Comparison of ENCODE assay signal across 8 cellular contexts in genomic region chr11:57406337-57406904, GRCh38. TPM values are rescaled to one million over a fixed set of nuclear protein-coding genes. Genes with fewer than 3 reads are reported as not detected.
DNase-seq lines count a peak whose midpoint lies in the region; ATAC-seq and TF ChIP-seq lines count a peak whose summit lies in the region.
"Had no signal": no experiment of that assay in that cellular context is flagged by ENCODE, and none has a peak within 500 bp of the region (broad histone marks: within the 10 kb centered on the region; RNA-seq: fewer than 3 reads in every experiment).

No MANE protein-coding gene starts in this region.

- peak; percentile 72 for ATAC-seq in GM19023 (IDR thresholded peaks at IDR 0.05; ENCODE audit: unreplicated experiment)
- ATAC-seq in HG02885 (IDR thresholded peaks at IDR 0.05; ENCODE audit: poor library complexity, unreplicated experiment), result peak; percentile 71

- no peaks in the 10 kb centered on the region for H3K9me3 ChIP-seq in uterus

- no peaks in the 10 kb centered on the region for H3K36me3 ChIP-seq in uterus

- DNase-seq in T-helper 2 cell treated with Interferon-gamma antibody and Interleukin-4, amounts not matched to agents 5 μg/mL and 100 μg/mL, for 36 hours (ENCODE audit: low spot score), result peak; percentile 67
- DNase-seq in glomerular visceral epithelial cell (ENCODE audit: extremely low spot score) (peak; percentile 91), uterus (peak in 1 of 2 donors; percentile 28), middle frontal gyrus (ENCODE audit: extremely low spot score, low spot score) (no peak), NCI-H2171 treated with DMSO at 0.1 percent for 48 hours (lab: John Stamatoyannopoulos, UW) (no peak)

- peaks cover 39% of the 10 kb centered on the region for H3K36me3 Mint-ChIP-seq in T-helper 2 cell treated with Interferon-gamma antibody and Interleukin-4, amounts not matched to agents 5 μg/mL and 100 μg/mL, for 36 hours (ENCODE audit: low read depth)

- peak overlapping the region; percentile 15 to 52 for H3K27ac ChIP-seq in uterus

- H3K27ac Mint-ChIP-seq in T-helper 2 cell treated with Interferon-gamma antibody and Interleukin-4, amounts not matched to agents 5 μg/mL and 100 μg/mL, for 36 hours, result peak overlapping the region; percentile 63

- no peaks in the 10 kb centered on the region for H3K27me3 ChIP-seq in uterus

- no peaks in the 10 kb centered on the region for H3K27me3 Mint-ChIP-seq in T-helper 2 cell treated with Interferon-gamma antibody and Interleukin-4, amounts not matched to agents 5 μg/mL and 100 μg/mL, for 36 hours (ENCODE audit: low read depth)

- no peak overlapping the region for H3K4me3 ChIP-seq in uterus

- H3K9me3 Mint-ChIP-seq in T-helper 2 cell treated with Interferon-gamma antibody and Interleukin-4, amounts not matched to agents 5 μg/mL and 100 μg/mL, for 36 hours, result no peaks in the 10 kb centered on the region

- H3K4me1 Mint-ChIP-seq in T-helper 2 cell treated with Interferon-gamma antibody and Interleukin-4, amounts not matched to agents 5 μg/mL and 100 μg/mL, for 36 hours (ENCODE audit: low read depth), result peaks cover 11% of the 10 kb centered on the region

- no peak overlapping the region for H3K4me3 Mint-ChIP-seq in T-helper 2 cell treated with Interferon-gamma antibody and Interleukin-4, amounts not matched to agents 5 μg/mL and 100 μg/mL, for 36 hours

- TF ChIP-seq CTCF in uterus (IDR thresholded peaks at IDR 0.05), result no peak

- no peaks in the 10 kb centered on the region for H3K4me1 ChIP-seq in uterus

- intact Hi-C loops in uterus (cut with DNase I; ENCODE audit: low total_unique reads), result no loop called here

- TF ChIP-seq POLR2A in uterus (IDR thresholded peaks at IDR 0.05), result no peak

RNA-seq across cellular contexts. Expression of gene PRG2, which starts 16.0 kb away (rescaled TPM):
- under 1 TPM in 1 of 4 donors, not detected in 3; 0.21 TPM for total RNA-seq in uterus

RNA-seq across cellular contexts. Expression of gene SLC43A3, which starts 20.5 kb away (rescaled TPM):
- 100 to 1,000 TPM in 2 of 4 donors, 10 to 100 TPM in 2; 44.1 to 333 (median 102) TPM for total RNA-seq in uterus

RNA-seq across cellular contexts. Expression of gene PRG3, which starts 25.5 kb away (rescaled TPM):
- not detected for total RNA-seq in uterus
- total RNA-seq: lower leg skin had no signal

RNA-seq across cellular contexts. Expression of gene RTN4RL2, which starts 53.9 kb away (rescaled TPM):
- total RNA-seq in uterus, result 1 to 10 TPM in 1 of 4 donors, not detected in 3; 1.7 TPM

Comparison
In these comparisons a context has a peak if more than half of its experiments do, and no peak if none do; other contexts are left out.
1. DNase-seq: peak in T-helper 2 cell treated with Interferon-gamma antibody and Interleukin-4, amounts not matched to agents 5 μg/mL and 100 μg/mL, for 36 hours (single experiment) and glomerular visceral epithelial cell (single experiment); none in middle frontal gyrus (single experiment) and NCI-H2171 treated with DMSO at 0.1 percent for 48 hours (single experiment).